Comparison of ENCODE assay signal across 20 cellular contexts in the genomic region with DNA sequence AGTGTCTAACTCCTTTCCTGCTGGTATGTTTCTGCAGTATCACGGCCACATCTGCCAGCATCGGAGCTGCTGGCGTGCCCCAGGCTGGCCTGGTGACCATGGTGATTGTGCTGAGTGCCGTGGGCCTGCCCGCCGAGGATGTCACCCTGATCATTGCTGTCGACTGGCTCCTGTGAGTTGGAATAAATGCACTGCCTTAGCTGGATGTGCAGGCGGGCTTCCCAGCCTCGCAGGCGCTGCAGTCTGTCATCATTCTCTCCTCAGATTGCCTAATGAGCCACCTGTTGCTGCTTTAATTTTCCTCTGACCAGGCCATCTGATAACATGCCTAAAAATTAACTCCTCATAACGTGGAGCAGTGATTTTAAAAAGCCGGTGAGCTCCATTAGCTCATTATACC.
DNase-seq lines count a peak whose midpoint lies in the region; ATAC-seq, FAIRE-seq and TF ChIP-seq lines count a peak whose summit lies in the region.
"Had no signal": no experiment of that assay in that cellular context is flagged by ENCODE, and none has a peak within 500 bp of the region (broad histone marks: within the 10 kb centered on the region; RNA-seq: fewer than 3 reads in every experiment).

No MANE protein-coding gene starts in this region.

- POLR2A ChIA-PET in HEK293 (lab: Yijun Ruan, JAX): interaction anchor here (0.7 to 1.0 kb wide), 2 partner anchors 9 to 96 kb away, joined by 3 read pairs; partner anchors contain the start of gene CDC37L1

- peak; percentile 37 for DNase-seq in NCI-H82 (lab: John Stamatoyannopoulos, UW)
- no peak for DNase-seq in NCI-H82 treated with DMSO at 0.1 percent for 48 hours (lab: John Stamatoyannopoulos, UW; ENCODE audit: unreplicated experiment)
- DNase-seq in pancreas: no peak
- no peak for DNase-seq in thyroid gland
- DNase-seq in omental fat pad (ENCODE audit: low spot score): no peak
- no peak for DNase-seq in HuH-7.5 (ENCODE audit: low spot score)
- DNase-seq: BE2C; DMS79 treated with DMSO at 0.1 percent for 48 hours; Karpas-422; MV-4-11; NCI-H187; NCI-H2107; NCI-H345; NCI-H526; NK-92 treated with Interleukin-12 subunit alpha and Interleukin-12 subunit beta, amount 100 ng/mL, for 24 hours; SHP77 treated with DMSO at 0.1 percent for 48 hours; T-helper 1 cell had no signal

- intact Hi-C loops in pancreas (cut with DNase I) (no loop called here), thyroid gland (cut with DNase I) (no loop called here)

- FAIRE-seq in pancreas (lab: Jason Lieb, UNC): no peak
- FAIRE-seq: A204.1 had no signal

- CTCF ChIA-PET in HEK293 (lab: Yijun Ruan, JAX): interaction anchor here (0.6 to 1.2 kb wide), 2 partner anchors 22 to 155 kb away, joined by 3 to 4 read pairs; no protein-coding TSS in a partner anchor

- H3K36me3 ChIP-seq in HEK293 (ENCODE audit: control insufficient read depth in 2 of 2, insufficient read depth in 1 of 2, low read length in 2 of 2) (peaks cover 0 to 11% of the 10 kb centered on the region in 2 experiments; a peak in 1 of 3 replicates), pancreas (no peaks in the 10 kb centered on the region), thyroid gland (peaks cover 0 to 11% of the 10 kb centered on the region in 2 donors)
- H3K36me3 ChIP-seq: BE2C had no signal

- TF ChIP-seq POLR2A in thyroid gland (IDR thresholded peaks at IDR 0.05): no peak

- no peak overlapping the region for H3K27ac ChIP-seq in HEK293 (ENCODE audit: extremely low read depth, low read depth, low read length)
- no peak overlapping the region for H3K27ac ChIP-seq in pancreas
- H3K27ac ChIP-seq in thyroid gland: peak overlapping the region; percentile 13 to 96 (median 95)
- H3K27ac ChIP-seq: RWPE1 had no signal

- 89 to 91% methylated on average over 12 of the region's 12 CpGs for WGBS in pancreas, 2 donors
- 85 to 96% methylated on average over 10 to 12 of the region's 12 CpGs for WGBS in thyroid gland, 2 donors

- ATAC-seq in pancreas (peak in 3 of 4 donors; percentile 26 to 87 (median 76)), omental fat pad (ENCODE audit: low FRiP score) (no peak)

- H3K9me3 ChIP-seq in HEK293 (ENCODE audit: control insufficient read depth, insufficient read depth, low read depth, low read length) (no peaks in the 10 kb centered on the region), pancreas (no peaks in the 10 kb centered on the region), thyroid gland (no peaks in the 10 kb centered on the region)
- H3K9me3 ChIP-seq: BE2C had no signal

- H3K27me3 ChIP-seq in pancreas: no peaks in the 10 kb centered on the region
- H3K27me3 ChIP-seq in thyroid gland: no peaks in the 10 kb centered on the region
- H3K27me3 ChIP-seq: BE2C had no signal

- peaks cover 2% of the 10 kb centered on the region; the same call in 1 of the 2 replicates for H3K4me1 ChIP-seq in HEK293 (ENCODE audit: control insufficient read depth, insufficient read depth, low read length)
- H3K4me1 ChIP-seq in pancreas: no peaks in the 10 kb centered on the region
- peaks cover 53 to 67% of the 10 kb centered on the region in 2 donors for H3K4me1 ChIP-seq in thyroid gland
- H3K4me1 ChIP-seq: BE2C had no signal

- H3K4me3 ChIP-seq in HEK293 (ENCODE audit: low read depth, low read length): no peak overlapping the region
- H3K4me3 ChIP-seq in pancreas: no peak overlapping the region
- H3K4me3 ChIP-seq in thyroid gland (replicated peaks in 1 of 3): no peak overlapping the region

- TF ChIP-seq CTCF in HEK293 (tag by site-specific recombination; IDR thresholded peaks at IDR 0.05): no peak
- no peak for TF ChIP-seq CTCF in pancreas (IDR thresholded peaks at IDR 0.05)
- no peak for TF ChIP-seq CTCF in thyroid gland (IDR thresholded peaks at IDR 0.05)
- no peak for TF ChIP-seq CTCF in omental fat pad (IDR thresholded peaks at IDR 0.05)

TF ChIP-seq in HEK293, 187 proteins besides CTCF, POLR2A, EP300 and RAD21:
- TF ChIP-seq ZNF548 (tag by site-specific recombination; IDR thresholded peaks at IDR 0.05) (no peak), TCF7L2 (IDR thresholded peaks at IDR 0.05; ENCODE audit: borderline replicate concordance, low read depth, low read length) (no peak), SCRT2 (tag by site-specific recombination; IDR thresholded peaks at IDR 0.05) (peak; percentile 84), ZBTB7A (tag by site-specific recombination; IDR thresholded peaks at IDR 0.05; ENCODE audit: low read depth) (no peak)
TF ChIP-seq in HEK293: peak in this region for 1.

Comparison
In these comparisons a context has a peak if more than half of its experiments do, and no peak if none do; other contexts are left out.
1. H3K27ac ChIP-seq: peak in thyroid gland (3 of 3); none in HEK293 (single experiment) and pancreas (0 of 4).